ENCODE assay signal across 10 cellular contexts in genomic region chr7:105298004-105298403, GRCh38.
A peak's percentile ranks its signal among the peaks of the same experiment; 100 is the strongest.
DNase-seq lines count a peak whose midpoint lies in the region; ATAC-seq lines count a peak whose summit lies in the region.
"Had no signal": no experiment of that assay in that cellular context is flagged by ENCODE, and none has a peak within 500 bp of the region (broad histone marks: within the 10 kb centered on the region; RNA-seq: fewer than 3 reads in every experiment).

No MANE protein-coding gene starts in this region.

- H3K9me3 Mint-ChIP-seq in activated T-helper 1 cell treated with anti-CD3 and anti-CD28 coated beads, Interleukin-12 subunit alpha, Interleukin-12 subunit beta, Interleukin-2, Interleukin-4 antibody, amounts not matched to agents 30 ng/mL and 10 ng/mL and 1 ng/mL, durations not matched to agents 14 hours and 24 hours and 36 hours = no peaks in the 10 kb centered on the region

- peak overlapping the region; percentile 19 for H3K4me3 Mint-ChIP-seq in activated T-helper 1 cell treated with anti-CD3 and anti-CD28 coated beads, Interleukin-12 subunit alpha, Interleukin-12 subunit beta, Interleukin-2, Interleukin-4 antibody, amounts not matched to agents 30 ng/mL and 10 ng/mL and 1 ng/mL, durations not matched to agents 14 hours and 24 hours and 36 hours

- H3K4me1 Mint-ChIP-seq in activated T-helper 1 cell treated with anti-CD3 and anti-CD28 coated beads, Interleukin-12 subunit alpha, Interleukin-12 subunit beta, Interleukin-2, Interleukin-4 antibody, amounts not matched to agents 30 ng/mL and 10 ng/mL and 1 ng/mL, durations not matched to agents 14 hours and 24 hours and 36 hours (ENCODE audit: low read depth) = peaks cover 53% of the 10 kb centered on the region

- ATAC-seq in GM18508 (IDR thresholded peaks at IDR 0.05; ENCODE audit: insufficient read depth, unreplicated experiment) (peak; percentile 35), GM19463 (IDR thresholded peaks at IDR 0.05; ENCODE audit: unreplicated experiment) (peak; percentile 49), HG03064 (IDR thresholded peaks at IDR 0.05; ENCODE audit: low read depth, unreplicated experiment) (peak; percentile 29)

- intact Hi-C loops in activated T-helper 1 cell treated with anti-CD3 and anti-CD28 coated beads, Interleukin-12 subunit alpha, Interleukin-12 subunit beta, Interleukin-2, Interleukin-4 antibody, amounts not matched to agents 30 ng/mL and 10 ng/mL and 1 ng/mL, durations not matched to agents 14 hours and 24 hours and 36 hours (cut with micrococcal nuclease) = loop anchor here (1.0 to 10.0 kb wide), 10 partner anchors 8 to 1877 kb away; partner anchors contain the start of gene SRPK2

- H3K27ac Mint-ChIP-seq in activated T-helper 1 cell treated with anti-CD3 and anti-CD28 coated beads, Interleukin-12 subunit alpha, Interleukin-12 subunit beta, Interleukin-2, Interleukin-4 antibody, amounts not matched to agents 30 ng/mL and 10 ng/mL and 1 ng/mL, durations not matched to agents 14 hours and 24 hours and 36 hours = peak overlapping the region; percentile 82

- no peaks in the 10 kb centered on the region for H3K27me3 Mint-ChIP-seq in activated T-helper 1 cell treated with anti-CD3 and anti-CD28 coated beads, Interleukin-12 subunit alpha, Interleukin-12 subunit beta, Interleukin-2, Interleukin-4 antibody, amounts not matched to agents 30 ng/mL and 10 ng/mL and 1 ng/mL, durations not matched to agents 14 hours and 24 hours and 36 hours (ENCODE audit: insufficient read depth)

- H3K36me3 Mint-ChIP-seq in activated T-helper 1 cell treated with anti-CD3 and anti-CD28 coated beads, Interleukin-12 subunit alpha, Interleukin-12 subunit beta, Interleukin-2, Interleukin-4 antibody, amounts not matched to agents 30 ng/mL and 10 ng/mL and 1 ng/mL, durations not matched to agents 14 hours and 24 hours and 36 hours (ENCODE audit: low read depth) = peaks cover 5% of the 10 kb centered on the region

- DNase-seq in activated T-helper 1 cell treated with anti-CD3 and anti-CD28 coated beads, Interleukin-12 subunit alpha, Interleukin-12 subunit beta, Interleukin-2, Interleukin-4 antibody, amounts not matched to agents 30 ng/mL and 10 ng/mL and 1 ng/mL, durations not matched to agents 14 hours and 24 hours and 36 hours (ENCODE audit: low spot score) = no peak
- no peak for DNase-seq in SK-N-DZ (ENCODE audit: low spot score)
- DNase-seq in superior temporal gyrus (ENCODE audit: extremely low spot score) = no peak
- no peak for DNase-seq in NCI-H526 treated with DMSO at 0.1 percent for 48 hours (lab: John Stamatoyannopoulos, UW)
- DNase-seq in stimulated activated CD4-positive, alpha-beta T cell treated with anti-CD3 and anti-CD28 coated beads, Interleukin-4, amount 100 ng/mL, for 1 hour = no peak
- DNase-seq: EL, NCI-H226 had no signal
